Comparison of ENCODE assay signal across 21 cellular contexts in the genomic region with DNA sequence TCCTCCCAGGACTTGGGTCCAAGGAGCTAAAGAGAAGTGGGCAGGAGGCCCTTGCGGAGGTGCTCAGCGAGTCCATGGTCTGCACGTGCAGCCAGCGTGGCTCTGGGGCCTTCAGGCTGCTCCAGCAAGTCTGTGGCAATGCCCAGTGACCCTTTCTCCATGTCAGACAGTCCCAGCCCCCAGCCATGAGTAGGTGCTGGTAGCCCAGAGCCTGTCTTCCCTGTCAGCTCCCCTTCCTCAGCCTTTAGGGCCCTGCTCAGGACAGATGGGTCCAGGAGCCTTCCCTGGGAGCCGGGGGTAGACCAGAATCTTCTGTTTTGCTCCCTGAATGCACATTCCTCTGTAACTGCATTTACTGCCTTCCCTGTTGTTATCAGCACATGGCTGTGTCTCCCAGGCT.
"Had no signal": no experiment of that assay in that cellular context is flagged by ENCODE, and none has a peak within 500 bp of the region (broad histone marks: within the 10 kb centered on the region; RNA-seq: fewer than 3 reads in every experiment).

No MANE protein-coding gene starts in this region.

- H3K27me3 Mint-ChIP-seq: dendritic cell treated with granulocyte-macrophage colony-stimulating factor and Interleukin-4, amounts not matched to agents 40 ng/mL and 50 ng/mL, for 4 days; stimulated activated memory B cell treated with anti-CD40 and anti-IgM and Interleukin-4, amounts not matched to agents 10 μg/mL and 1 μg/mL and 100 μg/mL, for 72 hours; stimulated activated naive CD8-positive, alpha-beta T cell treated with anti-CD3 and anti-CD28 coated beads, Interleukin-15, amount 100 ng/mL, for 72 hours had no signal

- H3K4me1 Mint-ChIP-seq: natural killer cell; stimulated activated memory B cell treated with anti-CD40 and anti-IgM and Interleukin-4, amounts not matched to agents 10 μg/mL and 1 μg/mL and 100 μg/mL, for 72 hours; stimulated activated naive CD8-positive, alpha-beta T cell treated with anti-CD3 and anti-CD28 coated beads, Interleukin-15, amount 100 ng/mL, for 72 hours had no signal

- H3K36me3 Mint-ChIP-seq: mesothelial cell of epicardium; natural killer cell; stimulated activated memory B cell treated with anti-CD40 and anti-IgM and Interleukin-4, amounts not matched to agents 10 μg/mL and 1 μg/mL and 100 μg/mL, for 72 hours had no signal

- H3K4me2 ChIP-seq: hepatocyte had no signal

- H2AFZ ChIP-seq: hepatocyte had no signal

- H3K4me3 ChIP-seq: hepatocyte, pancreas, prostate gland, right lobe of liver, spleen, thoracic aorta, transverse colon had no signal

- ATAC-seq: left colon; natural killer cell; pancreas; right lobe of liver; stimulated activated memory B cell treated with anti-CD40 and anti-IgM and Interleukin-4, amounts not matched to agents 10 μg/mL and 1 μg/mL and 100 μg/mL, for 72 hours; stimulated activated naive CD8-positive, alpha-beta T cell treated with anti-CD3 and anti-CD28 coated beads, Interleukin-15, amount 100 ng/mL, for 72 hours had no signal

- H3K27ac ChIP-seq: hepatocyte, pancreas, prostate gland, right lobe of liver, spleen, thoracic aorta, transverse colon had no signal

- H3K36me3 ChIP-seq: pancreas, prostate gland, right lobe of liver, spleen, thoracic aorta, transverse colon had no signal

- H3K27me3 ChIP-seq: hepatocyte, pancreas, right lobe of liver, spleen, transverse colon had no signal

- H3K4me1 ChIP-seq: pancreas, prostate gland, right lobe of liver, spleen, transverse colon had no signal

- H3K79me2 ChIP-seq: hepatocyte had no signal

- H3K9me3 ChIP-seq: pancreas, prostate gland, right lobe of liver, thoracic aorta, transverse colon had no signal

- H3K9me3 Mint-ChIP-seq: mesothelial cell of epicardium, neural crest cell had no signal

- H3K27ac Mint-ChIP-seq: dendritic cell treated with granulocyte-macrophage colony-stimulating factor and Interleukin-4, amounts not matched to agents 40 ng/mL and 50 ng/mL, for 4 days; mesothelial cell of epicardium; natural killer cell; stimulated activated memory B cell treated with anti-CD40 and anti-IgM and Interleukin-4, amounts not matched to agents 10 μg/mL and 1 μg/mL and 100 μg/mL, for 72 hours; stimulated activated naive CD8-positive, alpha-beta T cell treated with anti-CD3 and anti-CD28 coated beads, Interleukin-15, amount 100 ng/mL, for 72 hours had no signal

- DNase-seq: central memory CD4-positive, alpha-beta T cell; erythroblast; foreskin melanocyte; left colon; natural killer cell; nucleus accumbens; pancreas; spleen; stimulated activated CD4-positive, alpha-beta T cell treated with anti-CD3 and anti-CD28 coated beads, Interleukin-15, amount 100 ng/mL, for 24 hours; stimulated activated CD4-positive, alpha-beta T cell treated with anti-CD3 and anti-CD28 coated beads, Interleukin-1b, Interleukin-23, amount 100 ng/mL, for 48 hours; stimulated activated CD4-positive, alpha-beta T cell treated with anti-CD3 and anti-CD28 coated beads, Interleukin-4, amount 100 ng/mL, for 24 hours; stimulated activated naive CD8-positive, alpha-beta T cell treated with anti-CD3 and anti-CD28 coated beads, Interleukin-15, amount 100 ng/mL, for 72 hours; transverse colon had no signal

- H3K4me3 Mint-ChIP-seq: dendritic cell treated with granulocyte-macrophage colony-stimulating factor and Interleukin-4, amounts not matched to agents 40 ng/mL and 50 ng/mL, for 4 days; mesothelial cell of epicardium; natural killer cell; neural crest cell; stimulated activated memory B cell treated with anti-CD40 and anti-IgM and Interleukin-4, amounts not matched to agents 10 μg/mL and 1 μg/mL and 100 μg/mL, for 72 hours; stimulated activated naive CD8-positive, alpha-beta T cell treated with anti-CD3 and anti-CD28 coated beads, Interleukin-15, amount 100 ng/mL, for 72 hours had no signal
